In genomic region chr6:35050291-35050987, GRCh38 we compare ENCODE assay signal across 11 cellular contexts.
A peak's percentile ranks its signal among the peaks of the same experiment; 100 is the strongest.
DNase-seq lines count a peak whose midpoint lies in the region; ATAC-seq lines count a peak whose summit lies in the region.
"Had no signal": no experiment of that assay in that cellular context is flagged by ENCODE, and none has a peak within 500 bp of the region (broad histone marks: within the 10 kb centered on the region; RNA-seq: fewer than 3 reads in every experiment).

No MANE protein-coding gene starts in this region.

- ATAC-seq in GM19023 (IDR thresholded peaks at IDR 0.05; ENCODE audit: unreplicated experiment), result no peak
- ATAC-seq: T-cell had no signal

- H3K27me3 ChIP-seq in GM23248 (replicated peaks; ENCODE audit: insufficient read depth) (no peaks in the 10 kb centered on the region), subcutaneous abdominal adipose tissue (ENCODE audit: control insufficient read depth in 5 of 5, insufficient read depth in 4 of 5, low read length in 5 of 5) (no peaks in the 10 kb centered on the region)

- intact Hi-C loops in posterior cingulate gyrus (cut with DNase I), result loop anchor here (5.0 kb wide), 1 partner anchor 38 kb away; no protein-coding TSS in a partner anchor

- H3K4me2 ChIP-seq in GM23248 (ENCODE audit: unreplicated experiment), result peak overlapping the region; percentile 53

- H3K27ac ChIP-seq in GM23248 (no peak overlapping the region), subcutaneous abdominal adipose tissue (ENCODE audit: low read depth, low read length) (peak overlapping the region; percentile 89)

- no peaks in the 10 kb centered on the region for H4K20me1 ChIP-seq in GM23248 (ENCODE audit: insufficient read depth)

- H3K9me3 ChIP-seq in GM23248 (ENCODE audit: low read depth) (no peaks in the 10 kb centered on the region), subcutaneous abdominal adipose tissue (ENCODE audit: control insufficient read depth in 5 of 5, low read length in 5 of 5) (no peaks in the 10 kb centered on the region)

- 45 to 48% methylated on average over 8 of the region's 8 CpGs for WGBS in GM23248 (ENCODE audit: low coverage in 1 of 2, low lambda C conversion rate in 2 of 2, missing lambda C conversion rate in 2 of 2), 2 experiments

- in situ Hi-C loops in GM23248 (cut with MboI), result no loop called here

- peaks cover 44% of the 10 kb centered on the region for H3K4me1 ChIP-seq in GM23248 (ENCODE audit: insufficient read depth)
- H3K4me1 ChIP-seq in subcutaneous abdominal adipose tissue (ENCODE audit: control insufficient read depth in 5 of 5, insufficient read depth in 5 of 5, low read length in 5 of 5), result peaks cover 10 to 71% (median 66%) of the 10 kb centered on the region in 5 donors

- DNase-seq in GM23248, result no peak
- peak; percentile 46 for DNase-seq in OCI-M1 (lab: John Stamatoyannopoulos, UW)
- peak; percentile 43 for DNase-seq in islet precursor cell
- DNase-seq in posterior cingulate gyrus, result no peak
- no peak for DNase-seq in activated gamma-delta T cell treated with Interleukin-2 at 50 U/mL for 16 hours
- DNase-seq: activated CD4-positive, alpha-beta T cell treated with anti-CD3 and anti-CD28 coated beads, Interleukin-2, amount 50 U/mL, for 4 hours; activated naive CD4-positive, alpha-beta T cell; Calu3; T-cell had no signal

- H3K9ac ChIP-seq in GM23248 (0 out of 2 replicates have a peak overlapping the region, but pooled peaks have one; percentile 29), subcutaneous abdominal adipose tissue (ENCODE audit: low read length in 5 of 5) (no peak overlapping the region)

- no peaks in the 10 kb centered on the region for H3K79me2 ChIP-seq in GM23248 (ENCODE audit: insufficient read depth)

- H3K4me3 ChIP-seq in GM23248 (no peak overlapping the region), subcutaneous abdominal adipose tissue (ENCODE audit: low read depth in 1 of 5, low read length in 5 of 5) (no peak overlapping the region)

- peak overlapping the region; percentile 69 for H2AFZ ChIP-seq in GM23248

- peaks cover 22% of the 10 kb centered on the region for H3F3A ChIP-seq in GM23248 (ENCODE audit: insufficient read depth)

- H3K36me3 ChIP-seq in GM23248 (ENCODE audit: low read depth) (no peaks in the 10 kb centered on the region), subcutaneous abdominal adipose tissue (ENCODE audit: control insufficient read depth in 5 of 5, insufficient read depth in 5 of 5, low read length in 5 of 5) (peaks cover 0 to 24% (median 20%) of the 10 kb centered on the region in 5 donors)

- H3K9me2 ChIP-seq in GM23248 (ENCODE audit: insufficient read depth), result no peaks in the 10 kb centered on the region

Comparison
In these comparisons a context has a peak if more than half of its experiments do, and no peak if none do; other contexts are left out.
1. DNase-seq: peak in OCI-M1 (single experiment) and islet precursor cell (single experiment); none in GM23248 (single experiment), posterior cingulate gyrus (0 of 10) and activated gamma-delta T cell treated with Interleukin-2 at 50 U/mL for 16 hours (single experiment).